ENCODE assay signal across 1 cellular context in genomic region chr11:70556884-70557741, GRCh38.
TF ChIP-seq lines count a peak whose summit lies in the region.

No MANE protein-coding gene starts in this region.

TF ChIP-seq in H1, 55 proteins besides CTCF, POLR2A, EP300 and RAD21 (continued from another document):
- TF ChIP-seq SIN3A (conservative IDR thresholded peaks at IDR 0.05 in 1 of 2, IDR thresholded peaks at IDR 0.05 in 1 of 2; ENCODE audit: low read depth in 1 of 2, low read length in 2 of 2), result no peak
